Comparison of ENCODE assay signal across 27 cellular contexts in the genomic region with DNA sequence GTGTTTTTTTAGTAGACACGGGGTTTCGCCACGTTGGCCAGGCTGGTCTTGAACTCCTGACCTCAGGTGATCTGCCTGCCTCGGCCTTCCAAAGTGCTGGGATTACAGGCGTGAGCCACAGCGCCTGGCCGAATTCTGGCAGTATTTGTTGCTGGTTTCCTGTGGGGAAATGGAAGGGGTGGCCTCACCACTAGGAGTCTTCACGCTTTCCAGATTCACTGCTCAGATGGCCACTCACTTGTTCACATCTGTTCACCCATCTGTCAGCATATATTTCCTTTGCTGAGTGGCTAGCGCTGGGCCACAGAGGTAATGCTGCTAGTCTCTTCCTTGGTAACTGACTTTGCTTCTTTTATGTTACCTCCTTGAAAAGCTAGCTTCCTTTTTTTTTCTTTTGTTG.
"Had no signal": no experiment of that assay in that cellular context is flagged by ENCODE, and none has a peak within 500 bp of the region (broad histone marks: within the 10 kb centered on the region; RNA-seq: fewer than 3 reads in every experiment).

No MANE protein-coding gene starts in this region.

- H3K4me2 ChIP-seq: neural progenitor cell had no signal

- ATAC-seq: effector memory CD8-positive, alpha-beta T cell; gastrocnemius medialis; heart right ventricle; naive thymus-derived CD4-positive, alpha-beta T cell; psoas muscle; right lobe of liver; stimulated activated memory B cell treated with anti-CD40 and anti-IgM and Interleukin-4, amounts not matched to agents 10 μg/mL and 1 μg/mL and 100 μg/mL, for 72 hours had no signal

- H3K4me1 ChIP-seq: adrenal gland, gastrocnemius medialis, psoas muscle, right lobe of liver had no signal

- H3K4me1 Mint-ChIP-seq: activated naive CD4-positive, alpha-beta T cell treated with anti-CD3 and anti-CD28 coated beads, Interleukin-2, amount 50 U/mL, for 24 hours had no signal

- H3K4me3 Mint-ChIP-seq: activated naive CD4-positive, alpha-beta T cell treated with anti-CD3 and anti-CD28 coated beads, Interleukin-2, amount 50 U/mL, for 24 hours; effector memory CD8-positive, alpha-beta T cell; naive thymus-derived CD4-positive, alpha-beta T cell; neural progenitor cell; stimulated activated memory B cell treated with anti-CD40 and anti-IgM and Interleukin-4, amounts not matched to agents 10 μg/mL and 1 μg/mL and 100 μg/mL, for 72 hours; type B pancreatic cell had no signal

- H3K4me3 ChIP-seq: adrenal gland, breast epithelium, gastrocnemius medialis, heart right ventricle, neural progenitor cell, psoas muscle, right lobe of liver, testis had no signal

- H3K36me3 Mint-ChIP-seq: neural progenitor cell; stimulated activated memory B cell treated with anti-CD40 and anti-IgM and Interleukin-4, amounts not matched to agents 10 μg/mL and 1 μg/mL and 100 μg/mL, for 72 hours; type B pancreatic cell had no signal

- H3K36me3 ChIP-seq: adrenal gland, breast epithelium, gastrocnemius medialis, heart right ventricle, neural progenitor cell, right lobe of liver had no signal

- H3K27ac Mint-ChIP-seq: activated naive CD4-positive, alpha-beta T cell treated with anti-CD3 and anti-CD28 coated beads, Interleukin-2, amount 50 U/mL, for 24 hours; naive thymus-derived CD4-positive, alpha-beta T cell; neural progenitor cell; stimulated activated memory B cell treated with anti-CD40 and anti-IgM and Interleukin-4, amounts not matched to agents 10 μg/mL and 1 μg/mL and 100 μg/mL, for 72 hours; type B pancreatic cell had no signal

- H3K27me3 ChIP-seq: adrenal gland, breast epithelium, gastrocnemius medialis, heart right ventricle, right lobe of liver, testis had no signal

- H2AFZ ChIP-seq: neural progenitor cell had no signal

- H3K9me3 Mint-ChIP-seq: activated naive CD4-positive, alpha-beta T cell treated with anti-CD3 and anti-CD28 coated beads, Interleukin-2, amount 50 U/mL, for 24 hours; effector memory CD8-positive, alpha-beta T cell; stimulated activated memory B cell treated with anti-CD40 and anti-IgM and Interleukin-4, amounts not matched to agents 10 μg/mL and 1 μg/mL and 100 μg/mL, for 72 hours; type B pancreatic cell had no signal

- H3K9me3 ChIP-seq: adrenal gland, gastrocnemius medialis, right lobe of liver, testis had no signal

- H3K27ac ChIP-seq: adrenal gland, epithelial cell of prostate, gastrocnemius medialis, heart right ventricle, neural progenitor cell, psoas muscle, right lobe of liver, VCaP had no signal

- H3K27me3 Mint-ChIP-seq: activated naive CD4-positive, alpha-beta T cell treated with anti-CD3 and anti-CD28 coated beads, Interleukin-2, amount 50 U/mL, for 24 hours; type B pancreatic cell had no signal

- DNase-seq: activated CD4-positive, alpha-beta T cell treated with anti-CD3 and anti-CD28 coated beads for 1 hour; activated CD8-positive, alpha-beta memory T cell treated with anti-CD3 and anti-CD28 coated beads for 24 hours; activated CD8-positive, alpha-beta memory T cell treated with anti-CD3 and anti-CD28 coated beads, Interleukin-2, amount 50 U/mL, for 48 hours; activated gamma-delta T cell; activated T-cell treated with anti-CD3 and anti-CD28 coated beads, Interleukin-2, amount 50 U/mL, for 48 hours; adrenal gland; cerebellar nuclear complex; effector memory CD8-positive, alpha-beta T cell; gastrocnemius medialis; heart right ventricle; mesenchymal stem cell; naive thymus-derived CD4-positive, alpha-beta T cell; psoas muscle; right lobe of liver; small intestine; stimulated activated CD4-positive, alpha-beta T cell treated with anti-CD3 and anti-CD28 coated beads, Interleukin-15, amount 100 ng/mL, for 24 hours; stimulated activated CD4-positive, alpha-beta T cell treated with anti-CD3 and anti-CD28 coated beads, Interleukin-4, amount 100 ng/mL, for 24 hours; T-helper 1 cell; T1000; testis had no signal
